Comparison of ENCODE assay signal across 34 cellular contexts in genomic region chr6:169119669-169120068, GRCh38.
"Had no signal": no experiment of that assay in that cellular context is flagged by ENCODE, and none has a peak within 500 bp of the region (broad histone marks: within the 10 kb centered on the region; RNA-seq: fewer than 3 reads in every experiment).

No MANE protein-coding gene starts in this region.

- H3K4me3 ChIP-seq: MG63 had no signal

- H3K27ac ChIP-seq: KMS-11 had no signal

- DNase-seq: Karpas-422, Kasumi-1, MG63, MM.1S, MV-4-11, NCI-H1048, NCI-H1092, NCI-H1092 treated with DMSO at 0.1 percent for 48 hours, NCI-H1105, NCI-H1105 treated with DMSO at 0.1 percent for 48 hours, NCI-H1417, NCI-H1417 treated with DMSO at 0.1 percent for 48 hours, NCI-H1436, NCI-H1436 treated with DMSO at 0.1 percent for 48 hours, NCI-H146, NCI-H1694, NCI-H1694 treated with DMSO at 0.1 percent for 48 hours, NCI-H187, NCI-H187 treated with DMSO at 0.1 percent for 48 hours, NCI-H1930, NCI-H2029, NCI-H2029 treated with DMSO at 0.1 percent for 48 hours, NCI-H2081, NCI-H2081 treated with DMSO at 0.1 percent for 48 hours, NCI-H2107, NCI-H2171, NCI-H2171 treated with DMSO at 0.1 percent for 48 hours, NCI-H2227 treated with DMSO at 0.1 percent for 48 hours, NCI-H226, NCI-H345, NCI-H446, NCI-H446 treated with DMSO at 0.1 percent for 48 hours, NCI-H510A had no signal

- H3K9me3 ChIP-seq: MG63 had no signal

- H3K27me3 ChIP-seq: MG63 had no signal

- H3K36me3 ChIP-seq: MG63 had no signal
